28 cellular contexts compared by ENCODE assay signal in the genomic region with DNA sequence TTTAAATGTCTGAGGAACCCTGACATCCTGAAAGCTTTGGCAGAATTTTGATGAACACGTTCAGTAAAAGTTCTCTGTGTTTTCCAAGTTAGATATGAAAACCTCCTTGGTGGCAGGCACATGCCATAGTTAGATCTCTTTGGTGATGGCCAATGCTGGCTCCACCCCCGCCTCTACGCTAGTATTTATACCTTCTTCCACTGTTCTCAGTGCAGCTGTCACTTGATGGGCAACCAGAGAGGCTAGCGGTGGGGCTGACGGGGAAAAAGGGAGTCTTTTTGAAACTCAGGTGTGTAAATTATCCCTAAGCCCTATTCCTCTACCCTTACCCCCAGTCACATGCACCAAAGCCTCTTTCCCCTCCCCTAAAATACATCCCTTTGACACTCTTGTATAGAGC. TPM values are rescaled to one million over a fixed set of nuclear protein-coding genes. Genes with fewer than 3 reads are reported as not detected.
"Had no signal": no experiment of that assay in that cellular context is flagged by ENCODE, and none has a peak within 500 bp of the region (broad histone marks: within the 10 kb centered on the region; RNA-seq: fewer than 3 reads in every experiment).

No MANE protein-coding gene starts in this region.

- H3K4me3 ChIP-seq: coronary artery, esophagus squamous epithelium, hepatocyte, lung, pancreas, right lobe of liver, smooth muscle cell, suprapubic skin, upper lobe of left lung had no signal

- H3K27ac ChIP-seq: coronary artery, esophagus squamous epithelium, hepatocyte, pancreas, right lobe of liver, suprapubic skin, upper lobe of left lung had no signal

- H3K4me2 ChIP-seq: hepatocyte had no signal

- H3K79me2 ChIP-seq: hepatocyte had no signal

- H3K27ac Mint-ChIP-seq: memory B cell; naive thymus-derived CD8-positive, alpha-beta T cell; progenitor cell of endocrine pancreas; stimulated activated naive CD8-positive, alpha-beta T cell treated with anti-CD3 and anti-CD28 coated beads, Interleukin-15, amount 100 ng/mL, for 72 hours had no signal

- H3K4me1 Mint-ChIP-seq: memory B cell; naive thymus-derived CD8-positive, alpha-beta T cell; stimulated activated naive CD8-positive, alpha-beta T cell treated with anti-CD3 and anti-CD28 coated beads, Interleukin-15, amount 100 ng/mL, for 72 hours had no signal

- H3K27me3 ChIP-seq: esophagus squamous epithelium, hepatocyte, pancreas, right lobe of liver, suprapubic skin, upper lobe of left lung had no signal

- H3K36me3 ChIP-seq: esophagus squamous epithelium, pancreas, right lobe of liver, suprapubic skin, upper lobe of left lung had no signal

- H3K4me3 Mint-ChIP-seq: memory B cell; naive thymus-derived CD8-positive, alpha-beta T cell; stimulated activated naive CD8-positive, alpha-beta T cell treated with anti-CD3 and anti-CD28 coated beads, Interleukin-15, amount 100 ng/mL, for 72 hours had no signal

- H3K36me3 Mint-ChIP-seq: memory B cell; naive thymus-derived CD8-positive, alpha-beta T cell had no signal

- H3K9me3 Mint-ChIP-seq: memory B cell; naive thymus-derived CD8-positive, alpha-beta T cell; stimulated activated naive CD8-positive, alpha-beta T cell treated with anti-CD3 and anti-CD28 coated beads, Interleukin-15, amount 100 ng/mL, for 72 hours had no signal

- ATAC-seq: left lobe of liver; naive thymus-derived CD8-positive, alpha-beta T cell; right lobe of liver; stimulated activated naive CD8-positive, alpha-beta T cell treated with anti-CD3 and anti-CD28 coated beads, Interleukin-15, amount 100 ng/mL, for 72 hours had no signal

- FAIRE-seq: kidney, pancreas, urothelium cell line had no signal

- DNase-seq: dermis blood vessel endothelial cell; effector memory CD4-positive, alpha-beta T cell; erythroblast; esophagus squamous epithelium; foreskin melanocyte; kidney; naive thymus-derived CD8-positive, alpha-beta T cell; occipital lobe; pancreas; right lobe of liver; stimulated activated CD4-positive, alpha-beta T cell treated with anti-CD3 and anti-CD28 coated beads, Interleukin-12 subunit alpha, Interleukin-12 subunit beta, amount 100 ng/mL, for 4 hours; stimulated activated CD4-positive, alpha-beta T cell treated with anti-CD3 and anti-CD28 coated beads, Interleukin-1b, Interleukin-23, amount 100 ng/mL, for 48 hours; stimulated activated CD4-positive, alpha-beta T cell treated with anti-CD3 and anti-CD28 coated beads, Interleukin-4, amount 100 ng/mL, for 1 hour; stimulated activated CD8-positive, alpha-beta memory T cell treated with anti-CD3 and anti-CD28 coated beads, Interleukin-4, amount 100 ng/mL, for 48 hours; stimulated activated naive CD4-positive, alpha-beta T cell; stimulated activated naive CD8-positive, alpha-beta T cell treated with anti-CD3 and anti-CD28 coated beads, Interleukin-15, amount 100 ng/mL, for 72 hours; upper lobe of left lung had no signal

- H3K4me1 ChIP-seq: pancreas, right lobe of liver, suprapubic skin, upper lobe of left lung had no signal

- H3K27me3 Mint-ChIP-seq: memory B cell; naive thymus-derived CD8-positive, alpha-beta T cell; progenitor cell of endocrine pancreas; stimulated activated naive CD8-positive, alpha-beta T cell treated with anti-CD3 and anti-CD28 coated beads, Interleukin-15, amount 100 ng/mL, for 72 hours had no signal

- H3K9me3 ChIP-seq: esophagus squamous epithelium, pancreas, right lobe of liver, suprapubic skin, upper lobe of left lung had no signal

RNA-seq across cellular contexts. Expression of a gene that starts 32.1 kb away (rescaled TPM):
- total RNA-seq: glomerular endothelial cell; naive thymus-derived CD8-positive, alpha-beta T cell had no signal
- polyA plus RNA-seq: hepatocyte; naive thymus-derived CD8-positive, alpha-beta T cell; neural cell had no signal
